25 cellular contexts compared by ENCODE assay signal in the genomic region with DNA sequence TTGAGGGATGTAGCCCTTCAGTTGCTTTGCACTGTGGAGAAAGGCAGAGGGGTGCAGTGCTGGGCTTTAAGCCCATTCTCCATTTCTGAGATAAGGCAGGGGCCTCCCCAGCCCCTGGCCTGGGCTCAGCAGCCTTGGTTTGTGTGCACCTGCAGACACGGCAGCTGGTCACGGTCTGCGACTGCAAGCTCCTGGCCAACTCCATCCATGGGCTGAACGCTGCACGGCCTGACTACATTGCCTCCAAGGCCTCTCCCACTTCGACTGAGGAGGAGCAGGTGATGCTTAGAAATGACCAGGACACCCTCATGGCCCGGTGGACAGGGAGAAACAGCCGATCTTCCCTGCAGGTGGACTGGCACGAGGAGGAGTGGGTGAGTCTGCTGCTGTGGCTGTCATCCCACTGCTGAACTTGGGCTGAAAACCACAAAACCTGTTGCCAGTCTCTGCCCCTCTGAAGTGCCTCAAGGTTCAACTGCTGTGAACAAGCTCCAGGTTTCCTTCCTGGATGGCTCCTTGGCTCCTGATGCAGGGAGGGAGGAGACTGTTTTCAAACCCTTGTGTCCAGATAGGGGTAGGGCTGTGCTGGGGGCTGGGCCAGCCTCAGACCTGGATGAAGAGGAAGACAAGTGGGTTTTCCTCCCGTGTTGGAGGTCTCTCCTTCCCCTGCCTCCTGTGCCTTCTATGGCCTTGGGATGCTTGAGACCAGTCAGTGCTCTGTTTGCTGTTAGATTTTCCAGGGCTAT. TPM values are rescaled to one million over a fixed set of nuclear protein-coding genes. Genes with fewer than 3 reads are reported as not detected.
DNase-seq lines count a peak whose midpoint lies in the region; ATAC-seq and TF ChIP-seq lines count a peak whose summit lies in the region.
"Had no signal": no experiment of that assay in that cellular context is flagged by ENCODE, and none has a peak within 500 bp of the region (broad histone marks: within the 10 kb centered on the region; RNA-seq: fewer than 3 reads in every experiment).

No MANE protein-coding gene starts in this region.

- H3K27ac Mint-ChIP-seq in activated CD4-positive, alpha-beta T cell treated with anti-CD3 and anti-CD28 coated beads, Interleukin-2, amount 10 ng/mL, durations not matched to agents 7 days and 5 days, result peak overlapping the region; percentile 61
- H3K27ac Mint-ChIP-seq in CD8-positive, alpha-beta T cell, result peak overlapping the region; percentile 82
- H3K27ac Mint-ChIP-seq in endodermal cell, result no peak overlapping the region

- H3K23ac ChIP-seq in neuronal stem cell (ENCODE audit: low read depth, low read length, poor library complexity), result no peak overlapping the region

- peaks cover 62% of the 10 kb centered on the region for H3K36me3 ChIP-seq in CD8-positive, alpha-beta T cell (ENCODE audit: insufficient read depth, low read length)
- H3K36me3 ChIP-seq in OCI-LY7 (ENCODE audit: insufficient read depth, low read length), result peaks cover 28% of the 10 kb centered on the region; the same call in 1 of the 2 replicates
- peaks cover 19 to 90% of the 10 kb centered on the region in 2 donors for H3K36me3 ChIP-seq in neuronal stem cell (replicated peaks in 1 of 2; ENCODE audit: control insufficient read depth in 2 of 2, insufficient read depth in 2 of 2, low read length in 2 of 2)
- peaks cover 99% of the 10 kb centered on the region for H3K36me3 ChIP-seq in endodermal cell (ENCODE audit: control insufficient read depth, insufficient read depth, low read length)

- CTCF ChIA-PET in activated CD4-positive, alpha-beta T cell treated with anti-CD3 and anti-CD28 coated beads, Interleukin-2, amount 10 ng/mL, durations not matched to agents 7 days and 5 days (lab: Charles Lee), result interaction anchor here (1.0 to 2.0 kb wide), 2 partner anchors 11 to 22 kb away, joined by 3 to 5 read pairs; no protein-coding TSS in a partner anchor
- CTCF ChIA-PET in CD8-positive, alpha-beta T cell (lab: Charles Lee), result no interaction called here
- CTCF ChIA-PET in OCI-LY7 (lab: Charles Lee; ENCODE audit: unreplicated experiment), result no interaction called here

- H3K79me2 ChIP-seq in OCI-LY7 (ENCODE audit: insufficient read depth, low read depth, low read length), result no peaks in the 10 kb centered on the region

- no peak overlapping the region for H3K14ac ChIP-seq in neuronal stem cell (ENCODE audit: low read length)

- no peak overlapping the region for H3K4me3 ChIP-seq in CD8-positive, alpha-beta T cell (ENCODE audit: low read depth, low read length)
- H3K4me3 ChIP-seq in OCI-LY7 (ENCODE audit: low read depth, low read length, poor library complexity, severe bottlenecking) (peak overlapping the region; percentile 3), neuronal stem cell (ENCODE audit: low read length in 2 of 2) (no peak overlapping the region), endodermal cell (ENCODE audit: low read length) (no peak overlapping the region)
- H3K4me3 ChIP-seq: body of pancreas, esophagus muscularis mucosa, smooth muscle cell, thyroid gland had no signal

- no peaks in the 10 kb centered on the region for H4K20me1 ChIP-seq in OCI-LY7 (ENCODE audit: insufficient read depth, low read length)

- no peak overlapping the region for H2BK12ac ChIP-seq in neuronal stem cell (ENCODE audit: low read length)

- H3K9ac ChIP-seq in neuronal stem cell (ENCODE audit: low read depth, low read length, poor library complexity) (peak overlapping the region; percentile 51), endodermal cell (ENCODE audit: extremely low read depth, low read length, poor library complexity, severe bottlenecking) (no peak overlapping the region)

- no peaks in the 10 kb centered on the region for H3K9me3 Mint-ChIP-seq in activated CD4-positive, alpha-beta T cell treated with anti-CD3 and anti-CD28 coated beads, Interleukin-2, amount 10 ng/mL, durations not matched to agents 7 days and 5 days
- no peaks in the 10 kb centered on the region for H3K9me3 Mint-ChIP-seq in CD8-positive, alpha-beta T cell
- H3K9me3 Mint-ChIP-seq in endodermal cell, result no peaks in the 10 kb centered on the region
- H3K9me3 Mint-ChIP-seq: activated T-cell treated with anti-CD3 and anti-CD28 coated beads, Interleukin-2, amount 50 U/mL, for 4 hours; T-helper 2 cell treated with Interferon-gamma antibody and Interleukin-4, amounts not matched to agents 5 μg/mL and 100 μg/mL, for 36 hours had no signal

- no peak overlapping the region for H3K4ac ChIP-seq in neuronal stem cell (ENCODE audit: low read length)

- H2BK15ac ChIP-seq in neuronal stem cell (ENCODE audit: low read length), result no peak overlapping the region

- H3K27me3 Mint-ChIP-seq in activated CD4-positive, alpha-beta T cell treated with anti-CD3 and anti-CD28 coated beads, Interleukin-2, amount 10 ng/mL, durations not matched to agents 7 days and 5 days, result no peaks in the 10 kb centered on the region
- H3K27me3 Mint-ChIP-seq in CD8-positive, alpha-beta T cell (ENCODE audit: low read depth), result no peaks in the 10 kb centered on the region
- no peaks in the 10 kb centered on the region for H3K27me3 Mint-ChIP-seq in endodermal cell (ENCODE audit: insufficient read depth)

- no peak overlapping the region for H2BK5ac ChIP-seq in neuronal stem cell (ENCODE audit: low read length)

- H2BK120ac ChIP-seq in neuronal stem cell (ENCODE audit: low read depth, low read length), result no peak overlapping the region

- no peak overlapping the region for H4K8ac ChIP-seq in neuronal stem cell (ENCODE audit: low read depth, low read length)

- H3K9me2 ChIP-seq in OCI-LY7 (ENCODE audit: insufficient read depth, low read length), result no peaks in the 10 kb centered on the region

- H3K36me3 Mint-ChIP-seq in activated CD4-positive, alpha-beta T cell treated with anti-CD3 and anti-CD28 coated beads, Interleukin-2, amount 10 ng/mL, durations not matched to agents 7 days and 5 days (ENCODE audit: low read depth), result peaks cover 82% of the 10 kb centered on the region
- H3K36me3 Mint-ChIP-seq in CD8-positive, alpha-beta T cell, result peaks cover 90% of the 10 kb centered on the region
- H3K36me3 Mint-ChIP-seq in endodermal cell (ENCODE audit: low read depth), result peaks cover 81% of the 10 kb centered on the region

- ATAC-seq in CD8-positive, alpha-beta T cell, result no peak
- ATAC-seq: activated T-cell treated with anti-CD3 and anti-CD28 coated beads, Interleukin-2, amount 50 U/mL, for 4 hours; body of pancreas; left ventricle myocardium superior; stimulated activated naive CD8-positive, alpha-beta T cell treated with anti-CD3 and anti-CD28 coated beads, Interleukin-15, Interleukin-2, amounts not matched to agents 100 U/mL and 50 U/mL, for 24 hours had no signal

- H2AFZ ChIP-seq in OCI-LY7 (ENCODE audit: low read length), result peak overlapping the region; percentile 9; the same call in 1 of the 2 replicates
- no peak overlapping the region for H2AFZ ChIP-seq in neuronal stem cell (ENCODE audit: low read length)

- H3K9me3 ChIP-seq in CD8-positive, alpha-beta T cell (ENCODE audit: low read length), result no peaks in the 10 kb centered on the region
- H3K9me3 ChIP-seq in OCI-LY7 (ENCODE audit: low read length), result no peaks in the 10 kb centered on the region
- no peaks in the 10 kb centered on the region for H3K9me3 ChIP-seq in neuronal stem cell (replicated peaks in 1 of 2; ENCODE audit: control insufficient read depth in 2 of 2, insufficient read depth in 1 of 2, low read depth in 1 of 2, low read length in 2 of 2)
- no peaks in the 10 kb centered on the region for H3K9me3 ChIP-seq in endodermal cell (ENCODE audit: control insufficient read depth, low read length)
- H3K9me3 ChIP-seq: body of pancreas, esophagus muscularis mucosa, thyroid gland had no signal

- no TSS peak for BruUV-seq in OCI-LY7 (replicated peaks; lab: Mats Ljungman, UMichigan)

- H3K18ac ChIP-seq in neuronal stem cell (ENCODE audit: low read length), result no peak overlapping the region

- H3K79me1 ChIP-seq in neuronal stem cell (ENCODE audit: low read depth, low read length), result no peaks in the 10 kb centered on the region

- TF ChIP-seq CTCF in CD8-positive, alpha-beta T cell (IDR thresholded peaks at IDR 0.05), result no peak
- TF ChIP-seq CTCF in OCI-LY7 (conservative IDR thresholded peaks at IDR 0.05; ENCODE audit: low read length) (no peak), endodermal cell (conservative IDR thresholded peaks at IDR 0.05) (no peak), GM13977 (IDR thresholded peaks at IDR 0.05; ENCODE audit: extremely low read depth, insufficient read depth, missing control alignments) (no peak)

- no peak overlapping the region for H4K91ac ChIP-seq in neuronal stem cell (ENCODE audit: low read depth, low read length, poor library complexity)

- no CpG with 5 or more reads among the region's 10 CpGs for WGBS in neuronal stem cell (ENCODE audit: extremely low coverage in 2 of 2, insufficient read length in 2 of 2, insufficient replicate concordance in 1 of 2), 2 donors
- WGBS in endodermal cell (ENCODE audit: insufficient coverage in 1 of 2, insufficient read length in 1 of 2), 2 experiments, result 95 to 96% methylated on average over 8 to 10 of the region's 10 CpGs

- peaks cover 35% of the 10 kb centered on the region for H3K4me1 ChIP-seq in CD8-positive, alpha-beta T cell (ENCODE audit: insufficient read depth, low read length)
- H3K4me1 ChIP-seq in OCI-LY7 (ENCODE audit: insufficient read depth, low read length, poor library complexity, severe bottlenecking) (peaks cover 81% of the 10 kb centered on the region), neuronal stem cell (ENCODE audit: control insufficient read depth in 2 of 2, insufficient read depth in 1 of 2, low read depth in 1 of 2, low read length in 2 of 2) (no peaks in the 10 kb centered on the region), endodermal cell (ENCODE audit: control insufficient read depth, insufficient read depth, low read length) (no peaks in the 10 kb centered on the region)
- H3K4me1 ChIP-seq: body of pancreas had no signal

- POLR2A ChIA-PET in activated CD4-positive, alpha-beta T cell treated with anti-CD3 and anti-CD28 coated beads, Interleukin-2, amount 10 ng/mL, durations not matched to agents 7 days and 5 days (lab: Charles Lee), result no interaction called here
- POLR2A ChIA-PET in CD8-positive, alpha-beta T cell (lab: Charles Lee), result no interaction called here
- POLR2A ChIA-PET in OCI-LY7 (lab: Charles Lee), result interaction anchor here (0.9 to 1.2 kb wide), 3 partner anchors 8 to 110 kb away, joined by 4 to 5 read pairs (median 4); partner anchors contain the start of gene INPP4A

- intact Hi-C loops in CD8-positive, alpha-beta T cell (cut with DNase I, micrococcal nuclease), result no loop called here
- intact Hi-C loops in OCI-LY7 (cut with micrococcal nuclease; ENCODE audit: unreplicated experiment), result loop anchor here (1.0 to 5.0 kb wide), 2 partner anchors 67 to 94 kb away; no protein-coding TSS in a partner anchor

- H3K4me1 Mint-ChIP-seq in activated CD4-positive, alpha-beta T cell treated with anti-CD3 and anti-CD28 coated beads, Interleukin-2, amount 10 ng/mL, durations not matched to agents 7 days and 5 days, result peaks cover 84% of the 10 kb centered on the region
- peaks cover 62% of the 10 kb centered on the region for H3K4me1 Mint-ChIP-seq in CD8-positive, alpha-beta T cell (ENCODE audit: low read depth)
- H3K4me1 Mint-ChIP-seq in endodermal cell, result no peaks in the 10 kb centered on the region

- H3K4me2 ChIP-seq in OCI-LY7 (ENCODE audit: low read length) (peak overlapping the region; percentile 68), neuronal stem cell (ENCODE audit: insufficient read depth, low read length, poor library complexity, severe bottlenecking) (no peak overlapping the region)
- H3K4me2 ChIP-seq: smooth muscle cell had no signal

- no peak overlapping the region for H3K27ac ChIP-seq in CD8-positive, alpha-beta T cell (ENCODE audit: low read depth, low read length)
- H3K27ac ChIP-seq in OCI-LY7 (ENCODE audit: low read depth, low read length, poor library complexity, severe bottlenecking) (peak overlapping the region; percentile 80), neuronal stem cell (replicated peaks; ENCODE audit: low read length) (no peak overlapping the region), endodermal cell (ENCODE audit: low read depth, low read length) (no peak overlapping the region)
- H3K27ac ChIP-seq: body of pancreas, esophagus muscularis mucosa, thyroid gland had no signal

- no peak overlapping the region for H2AK5ac ChIP-seq in neuronal stem cell (ENCODE audit: low read depth, low read length)

- no peak overlapping the region for H3K4me3 Mint-ChIP-seq in activated CD4-positive, alpha-beta T cell treated with anti-CD3 and anti-CD28 coated beads, Interleukin-2, amount 10 ng/mL, durations not matched to agents 7 days and 5 days
- H3K4me3 Mint-ChIP-seq in CD8-positive, alpha-beta T cell, result no peak overlapping the region
- H3K4me3 Mint-ChIP-seq in endodermal cell, result no peak overlapping the region
- H3K4me3 Mint-ChIP-seq: activated T-cell treated with anti-CD3 and anti-CD28 coated beads, Interleukin-2, amount 50 U/mL, for 4 hours; T-helper 2 cell treated with Interferon-gamma antibody and Interleukin-4, amounts not matched to agents 5 μg/mL and 100 μg/mL, for 36 hours had no signal

- DNase-seq in activated CD4-positive, alpha-beta T cell treated with anti-CD3 and anti-CD28 coated beads, Interleukin-2, amount 10 ng/mL, durations not matched to agents 7 days and 5 days, result no peak
- no peak for DNase-seq in activated CD4-positive, alpha-beta T cell treated with anti-CD3 and anti-CD28 coated beads for 48 hours
- DNase-seq in CD8-positive, alpha-beta T cell, result no peak
- DNase-seq in OCI-LY7 (ENCODE audit: low spot score) (peak; percentile 71), neuronal stem cell (ENCODE audit: low spot score) (no peak), endodermal cell (no peak), GM13977 (ENCODE audit: low spot score) (no peak), NCI-H2029 (lab: John Stamatoyannopoulos, UW) (no peak)
- DNase-seq: activated CD4-positive, alpha-beta T cell treated with anti-CD3 and anti-CD28 coated beads, Interleukin-2, amount 50 U/mL, for 48 hours; activated T-cell treated with anti-CD3 and anti-CD28 coated beads, Interleukin-2, amount 50 U/mL, for 4 hours; AML-193; body of pancreas; effector memory CD4-positive, alpha-beta T cell; hypothalamus; left ventricle myocardium superior; NCI-H1417 treated with DMSO at 0.1 percent for 48 hours; NCI-H2107; NCI-H524 treated with DMSO at 0.1 percent for 48 hours; RPMI8226; stimulated activated CD4-positive, alpha-beta T cell treated with anti-CD3 and anti-CD28 coated beads, Interleukin-2, amount 100 ng/mL, for 48 hours; stimulated activated naive CD8-positive, alpha-beta T cell treated with anti-CD3 and anti-CD28 coated beads, Interleukin-15, Interleukin-2, amounts not matched to agents 100 U/mL and 50 U/mL, for 24 hours; thyroid gland had no signal

- H3K27me3 ChIP-seq in CD8-positive, alpha-beta T cell (ENCODE audit: insufficient read depth, low read length), result no peaks in the 10 kb centered on the region
- no peaks in the 10 kb centered on the region for H3K27me3 ChIP-seq in neuronal stem cell (ENCODE audit: control insufficient read depth in 3 of 3, insufficient read depth in 3 of 3, low read depth in 1 of 3, low read length in 3 of 3)
- H3K27me3 ChIP-seq in endodermal cell (ENCODE audit: control insufficient read depth, insufficient read depth, low read length, poor library complexity, severe bottlenecking), result no peaks in the 10 kb centered on the region
- H3K27me3 ChIP-seq: body of pancreas, esophagus muscularis mucosa, thyroid gland had no signal

- in situ Hi-C loops in GM13977 (cut with MboI; ENCODE audit: low pct_unique_long_range_greater_than_20kb, low sequenced_read_pairs, unreplicated experiment), result no loop called here

RNA-seq across cellular contexts. Expression of gene COA5, which starts 54.0 kb away (rescaled TPM):
- total RNA-seq in activated CD4-positive, alpha-beta T cell treated with anti-CD3 and anti-CD28 coated beads, Interleukin-2, amount 10 ng/mL, durations not matched to agents 7 days and 5 days, result 10 to 100 TPM; 21.6 to 25.3 TPM
- 10 to 100 TPM; 19.7 to 24.1 TPM for total RNA-seq in CD8-positive, alpha-beta T cell
- total RNA-seq in OCI-LY7 (2014; rRNA removed; shearing (Covaris generic)), result 40.0 and 50.1 TPM in 2 replicates
- total RNA-seq in OCI-LY7 (2022) (32.8 and 33.6 TPM in 2 replicates), endodermal cell (10 to 100 TPM; 34.1 to 44.9 TPM)
- polyA plus RNA-seq in neuronal stem cell (2013, experiment 1 of 2), result 53.3 TPM
- 51.1 TPM for polyA plus RNA-seq in neuronal stem cell (2013, experiment 2 of 2)
- polyA plus RNA-seq in endodermal cell (2013, experiment 1 of 2), result 44.4 TPM
- polyA plus RNA-seq in endodermal cell (2013, experiment 2 of 2), result 38.3 TPM

RNA-seq across cellular contexts. Expression of gene UNC50, which starts 54.1 kb away (rescaled TPM):
- 10 to 100 TPM; 25.6 to 31.1 TPM for total RNA-seq in activated CD4-positive, alpha-beta T cell treated with anti-CD3 and anti-CD28 coated beads, Interleukin-2, amount 10 ng/mL, durations not matched to agents 7 days and 5 days
- total RNA-seq in CD8-positive, alpha-beta T cell, result 10 to 100 TPM; 12.5 to 14.4 TPM
- 19.2 and 24.4 TPM in 2 replicates for total RNA-seq in OCI-LY7 (2014; rRNA removed; shearing (Covaris generic))
- total RNA-seq in OCI-LY7 (2022), result 33.3 and 33.7 TPM in 2 replicates
- 59.4 TPM for polyA plus RNA-seq in neuronal stem cell (2013, experiment 1 of 2)
- polyA plus RNA-seq in neuronal stem cell (2013, experiment 2 of 2), result 59.6 TPM
- total RNA-seq in endodermal cell, result 10 to 100 TPM; 81.2 to 82.8 TPM
- 71.0 TPM for polyA plus RNA-seq in endodermal cell (2013, experiment 1 of 2)
- 77.5 TPM for polyA plus RNA-seq in endodermal cell (2013, experiment 2 of 2)
